Comparison of ENCODE assay signal across 8 cellular contexts in genomic region chr19:1811942-1812425, GRCh38. TPM values are rescaled to one million over a fixed set of nuclear protein-coding genes. Genes with fewer than 3 reads are reported as not detected.
DNase-seq lines count a peak whose midpoint lies in the region; ATAC-seq and TF ChIP-seq lines count a peak whose summit lies in the region.

TSS of gene ATP8B3 (minus strand) at chr19:1812276. CDS start at chr19:1811736, 540 bp downstream.

- POLR2A ChIA-PET in activated CD4-positive, alpha-beta memory T cell treated with anti-CD3 and anti-CD28 coated beads, Interleukin-2, amount 10 ng/mL, durations not matched to agents 7 days and 5 days (lab: Charles Lee), result interaction anchor here (1.1 kb wide), 1 partner anchor 219 kb away, joined by 3 read pairs; the partner anchor contains the start of gene MBD3

- no peaks in the 10 kb centered on the region for H3K9me3 Mint-ChIP-seq in activated CD4-positive, alpha-beta memory T cell treated with anti-CD3 and anti-CD28 coated beads, Interleukin-2, amount 10 ng/mL, durations not matched to agents 7 days and 5 days

- H3K4me1 Mint-ChIP-seq in activated CD4-positive, alpha-beta memory T cell treated with anti-CD3 and anti-CD28 coated beads, Interleukin-2, amount 10 ng/mL, durations not matched to agents 7 days and 5 days, result peaks cover 27% of the 10 kb centered on the region

- H3K27ac Mint-ChIP-seq in activated CD4-positive, alpha-beta memory T cell treated with anti-CD3 and anti-CD28 coated beads, Interleukin-2, amount 10 ng/mL, durations not matched to agents 7 days and 5 days, result peak within 1 kb of the TSS; percentile 97

- TF ChIP-seq CTCF in left ventricle myocardium inferior (IDR thresholded peaks at IDR 0.05; ENCODE audit: borderline replicate concordance), result peak; percentile 20

- peak within 1 kb of the TSS; percentile 71 for H3K4me3 ChIP-seq in left ventricle myocardium inferior

- ATAC-seq in Right ventricle myocardium inferior, result peak; percentile 15
- ATAC-seq in Right ventricle myocardium superior (ENCODE audit: poor library complexity), result no peak
- ATAC-seq in HG03103 (IDR thresholded peaks at IDR 0.05; ENCODE audit: low read depth, unreplicated experiment), result peak; percentile 21

- peak within 1 kb of the TSS; percentile 92 for H3K4me3 Mint-ChIP-seq in activated CD4-positive, alpha-beta memory T cell treated with anti-CD3 and anti-CD28 coated beads, Interleukin-2, amount 10 ng/mL, durations not matched to agents 7 days and 5 days

- H3K36me3 Mint-ChIP-seq in activated CD4-positive, alpha-beta memory T cell treated with anti-CD3 and anti-CD28 coated beads, Interleukin-2, amount 10 ng/mL, durations not matched to agents 7 days and 5 days (ENCODE audit: low read depth), result peaks cover 9% of the 10 kb centered on the region

- CTCF ChIA-PET in activated CD4-positive, alpha-beta memory T cell treated with anti-CD3 and anti-CD28 coated beads, Interleukin-2, amount 10 ng/mL, durations not matched to agents 7 days and 5 days (lab: Charles Lee), result interaction anchor here (1.0 to 1.7 kb wide), 3 partner anchors 26 to 266 kb away, joined by 3 to 6 read pairs (median 3); no protein-coding TSS in a partner anchor

- DNase-seq in Right ventricle myocardium inferior (ENCODE audit: missing footprints), result no peak
- DNase-seq in Right ventricle myocardium superior, result no peak
- peak; percentile 90 for DNase-seq in activated CD4-positive, alpha-beta memory T cell treated with anti-CD3 and anti-CD28 coated beads, Interleukin-2, amount 10 ng/mL, durations not matched to agents 7 days and 5 days
- no peak for DNase-seq in left ventricle myocardium inferior
- DNase-seq in stimulated activated CD4-positive, alpha-beta T cell treated with anti-CD3 and anti-CD28 coated beads, TNF-alpha, amount 100 ng/mL, for 1 hour (ENCODE audit: low read depth in 3 of 3, low spot score in 1 of 3), result peak in 2 of 3 donors; percentile 50 to 51
- DNase-seq in NCI-H2081 (lab: John Stamatoyannopoulos, UW), result no peak
- DNase-seq in NCI-H2196 (lab: John Stamatoyannopoulos, UW; ENCODE audit: unreplicated experiment), result no peak

- H3K4me1 ChIP-seq in left ventricle myocardium inferior, result peaks cover 22% of the 10 kb centered on the region

- no peaks in the 10 kb centered on the region for H3K9me3 ChIP-seq in left ventricle myocardium inferior (replicated peaks)

- peak within 1 kb of the TSS; percentile 69 for H3K27ac ChIP-seq in left ventricle myocardium inferior (replicated peaks)

- no peaks in the 10 kb centered on the region for H3K27me3 ChIP-seq in left ventricle myocardium inferior (ENCODE audit: low read depth)

- no peaks in the 10 kb centered on the region for H3K27me3 Mint-ChIP-seq in activated CD4-positive, alpha-beta memory T cell treated with anti-CD3 and anti-CD28 coated beads, Interleukin-2, amount 10 ng/mL, durations not matched to agents 7 days and 5 days

- intact Hi-C loops in Right ventricle myocardium inferior (cut with DNase I), result no loop called here
- intact Hi-C loops in Right ventricle myocardium superior (cut with DNase I), result no loop called here
- intact Hi-C loops in left ventricle myocardium inferior (cut with micrococcal nuclease), result no loop called here

- peaks cover 23% of the 10 kb centered on the region for H3K36me3 ChIP-seq in left ventricle myocardium inferior

RNA-seq across cellular contexts. Expression of gene ATP8B3, which starts in this region (rescaled TPM):
- total RNA-seq in Right ventricle myocardium inferior (0.68 TPM), Right ventricle myocardium superior (0.46 TPM), left ventricle myocardium inferior (0.41 TPM)
- total RNA-seq in activated CD4-positive, alpha-beta memory T cell treated with anti-CD3 and anti-CD28 coated beads, Interleukin-2, amount 10 ng/mL, durations not matched to agents 7 days and 5 days, result 10 to 100 TPM; 22.5 to 23.3 TPM

Comparison
In these comparisons a context has a peak if more than half of its experiments do, and no peak if none do; other contexts are left out.
1. RNA of gene ATP8B3 (total RNA-seq): 22.5 to 23.3 TPM in activated CD4-positive, alpha-beta memory T cell treated with anti-CD3 and anti-CD28 coated beads, Interleukin-2, amount 10 ng/mL, durations not matched to agents 7 days and 5 days; 0.68 TPM in Right ventricle myocardium inferior (single experiment), 0.46 TPM in Right ventricle myocardium superior (single experiment) and 0.41 TPM in left ventricle myocardium inferior (single experiment); every median in the first group is over 10 times any median in the second.
2. Peak in ATAC-seq in Right ventricle myocardium inferior; RNA of the gene not detected or under 1 TPM.
3. DNase-seq: peak in activated CD4-positive, alpha-beta memory T cell treated with anti-CD3 and anti-CD28 coated beads, Interleukin-2, amount 10 ng/mL, durations not matched to agents 7 days and 5 days (single experiment) and stimulated activated CD4-positive, alpha-beta T cell treated with anti-CD3 and anti-CD28 coated beads, TNF-alpha, amount 100 ng/mL, for 1 hour (2 of 3); none in Right ventricle myocardium inferior (single experiment), Right ventricle myocardium superior (single experiment), left ventricle myocardium inferior (single experiment), NCI-H2081 (0 of 2) and NCI-H2196 (single experiment).